In the genomic region with DNA sequence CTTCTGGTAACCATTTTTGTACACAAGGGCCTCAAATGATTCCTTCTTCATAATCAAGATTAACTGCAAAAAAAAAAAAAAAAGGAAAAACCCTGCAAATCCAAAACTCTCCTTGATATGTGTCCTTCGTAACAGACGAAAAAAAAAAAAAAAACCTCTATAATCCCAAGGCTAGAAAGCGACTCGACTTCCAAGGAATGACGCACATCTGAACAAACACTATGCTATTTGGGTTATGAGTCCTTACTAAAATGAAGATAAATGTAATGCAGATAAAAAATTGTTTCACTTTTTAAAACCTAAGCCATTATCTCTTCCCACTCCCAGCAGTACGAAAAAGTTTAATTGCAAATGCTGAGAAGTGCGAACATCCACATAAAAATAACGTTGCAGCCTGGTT, we compare ENCODE assay signal across 1 cellular context.
TF ChIP-seq lines count a peak whose summit lies in the region.

No MANE protein-coding gene starts in this region.

TF ChIP-seq in endothelial cell of umbilical vein, 7 proteins besides CTCF, POLR2A, EP300 and RAD21:
- TF ChIP-seq GATA2 (IDR thresholded peaks at IDR 0.05; ENCODE audit: insufficient read depth, insufficient read length, low read depth, low read length), result no peak
- no peak for TF ChIP-seq FOS (IDR thresholded peaks at IDR 0.05; ENCODE audit: borderline replicate concordance, insufficient read depth, low read length)
- no peak for TF ChIP-seq EZH2 (IDR thresholded peaks at IDR 0.05; ENCODE audit: borderline replicate concordance, low read depth, low read length, severe bottlenecking)
- no peak for TF ChIP-seq MYC (IDR thresholded peaks at IDR 0.05; ENCODE audit: low read depth, low read length)
- TF ChIP-seq, protein P1, sequence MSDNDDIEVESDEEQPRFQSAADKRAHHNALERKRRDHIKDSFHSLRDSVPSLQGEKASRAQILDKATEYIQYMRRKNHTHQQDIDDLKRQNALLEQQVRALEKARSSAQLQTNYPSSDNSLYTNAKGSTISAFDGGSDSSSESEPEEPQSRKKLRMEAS (IDR thresholded peaks at IDR 0.05; ENCODE audit: insufficient read depth, insufficient read length), result no peak
- no peak for TF ChIP-seq JUN (IDR thresholded peaks at IDR 0.05; ENCODE audit: borderline replicate concordance, insufficient read depth, insufficient read length, low read depth)
- no peak for TF ChIP-seq POLR2AphosphoS5 (IDR thresholded peaks at IDR 0.05; ENCODE audit: insufficient read depth, low read depth, low read length)
